ENCODE assay signal across 17 cellular contexts in genomic region chr9:93287189-93287552, GRCh38.
"Had no signal": no experiment of that assay in that cellular context is flagged by ENCODE, and none has a peak within 500 bp of the region (broad histone marks: within the 10 kb centered on the region; RNA-seq: fewer than 3 reads in every experiment).

No MANE protein-coding gene starts in this region.

- H3K9me3 Mint-ChIP-seq: activated T-helper 2 cell treated with anti-CD3 and anti-CD28 coated beads, Interferon-gamma antibody, Interleukin-2, Interleukin-4, amounts not matched to agents 10 μg/mL and 5 μg/mL and 100 μg/mL, durations not matched to agents 14 hours and 24 hours and 36 hours; stimulated activated effector memory CD8-positive, alpha-beta T cell treated with anti-CD3 and anti-CD28 coated beads, Interleukin-12 subunit alpha, Interleukin-12 subunit beta, amount 100 ng/mL, for 72 hours had no signal

- H3K27me3 Mint-ChIP-seq: brain had no signal

- H3K9me3 ChIP-seq: neutrophil had no signal

- H3K27ac ChIP-seq: neutrophil, tibial nerve, VCaP had no signal

- H3K27me3 ChIP-seq: tibial nerve had no signal

- H3K4me3 ChIP-seq: tibial nerve had no signal

- H3K36me3 Mint-ChIP-seq: stimulated activated effector memory CD8-positive, alpha-beta T cell treated with anti-CD3 and anti-CD28 coated beads, Interleukin-12 subunit alpha, Interleukin-12 subunit beta, amount 100 ng/mL, for 72 hours; T-cell had no signal

- H3K4me1 Mint-ChIP-seq: mesothelial cell of epicardium; stimulated activated effector memory CD8-positive, alpha-beta T cell treated with anti-CD3 and anti-CD28 coated beads, Interleukin-12 subunit alpha, Interleukin-12 subunit beta, amount 100 ng/mL, for 72 hours had no signal

- H3K36me3 ChIP-seq: neutrophil, tibial nerve had no signal

- H3K4me3 Mint-ChIP-seq: activated CD8-positive, alpha-beta T cell treated with anti-CD3 and anti-CD28 coated beads, Interleukin-2, amount 10 ng/mL, durations not matched to agents 7 days and 5 days; activated naive CD4-positive, alpha-beta T cell treated with anti-CD3 and anti-CD28 coated beads, Interleukin-2, amount 50 U/mL, for 24 hours; brain; mesothelial cell of epicardium; stimulated activated effector memory CD8-positive, alpha-beta T cell treated with anti-CD3 and anti-CD28 coated beads, Interleukin-12 subunit alpha, Interleukin-12 subunit beta, amount 100 ng/mL, for 72 hours; T-cell had no signal

- H3K27ac Mint-ChIP-seq: activated CD8-positive, alpha-beta T cell treated with anti-CD3 and anti-CD28 coated beads, Interleukin-2, amount 10 ng/mL, durations not matched to agents 7 days and 5 days; activated naive CD4-positive, alpha-beta T cell treated with anti-CD3 and anti-CD28 coated beads, Interleukin-2, amount 50 U/mL, for 24 hours; activated T-helper 2 cell treated with anti-CD3 and anti-CD28 coated beads, Interferon-gamma antibody, Interleukin-2, Interleukin-4, amounts not matched to agents 10 μg/mL and 5 μg/mL and 100 μg/mL, durations not matched to agents 14 hours and 24 hours and 36 hours; mesothelial cell of epicardium; stimulated activated effector memory CD8-positive, alpha-beta T cell treated with anti-CD3 and anti-CD28 coated beads, Interleukin-12 subunit alpha, Interleukin-12 subunit beta, amount 100 ng/mL, for 72 hours; T-cell had no signal

- DNase-seq: activated CD4-positive, alpha-beta T cell treated with anti-CD3 and anti-CD28 coated beads for 4 hours; activated CD8-positive, alpha-beta T cell treated with anti-CD3 and anti-CD28 coated beads, Interleukin-2, amount 10 ng/mL, durations not matched to agents 7 days and 5 days; amniotic stem cell; dermis blood vessel endothelial cell; hypothalamus; small intestine; T-cell; T1000 had no signal

- ATAC-seq: activated CD8-positive, alpha-beta T cell treated with anti-CD3 and anti-CD28 coated beads, Interleukin-2, amount 10 ng/mL, durations not matched to agents 7 days and 5 days; right cardiac atrium; stimulated activated effector memory CD8-positive, alpha-beta T cell treated with anti-CD3 and anti-CD28 coated beads, Interleukin-12 subunit alpha, Interleukin-12 subunit beta, amount 100 ng/mL, for 72 hours; T-cell had no signal
